8 cellular contexts compared by ENCODE assay signal in genomic region chr16:3983081-3983520, GRCh38.
DNase-seq lines count a peak whose midpoint lies in the region; ATAC-seq and TF ChIP-seq lines count a peak whose summit lies in the region.

No MANE protein-coding gene starts in this region.

- H3K27me3 ChIP-seq in suprapubic skin = no peaks in the 10 kb centered on the region

- peak; percentile 76 for DNase-seq in GM10266 (ENCODE audit: extremely low spot score)
- peak; percentile 58 for DNase-seq in NCI-H2107 treated with DMSO at 0.1 percent for 48 hours (lab: John Stamatoyannopoulos, UW; ENCODE audit: unreplicated experiment)
- peak; percentile 39 for DNase-seq in activated CD4-positive, alpha-beta T cell treated with anti-CD3 and anti-CD28 coated beads, Interleukin-2, amount 50 U/mL, for 1 hour
- DNase-seq in endothelial cell (ENCODE audit: low spot score) = peak; percentile 72
- DNase-seq in mesothelial cell of epicardium (ENCODE audit: low spot score in 2 of 2, unreplicated experiment in 2 of 2) = peak; percentile 68 to 78
- DNase-seq in suprapubic skin (ENCODE audit: low spot score in 2 of 2) = no peak

- no peak overlapping the region for H3K27ac Mint-ChIP-seq in endothelial cell (ENCODE audit: unreplicated experiment)
- peak overlapping the region; percentile 26 for H3K27ac Mint-ChIP-seq in mesothelial cell of epicardium

- no peaks in the 10 kb centered on the region for H3K36me3 Mint-ChIP-seq in endothelial cell (ENCODE audit: low read depth, unreplicated experiment)
- peaks cover 2% of the 10 kb centered on the region for H3K36me3 Mint-ChIP-seq in mesothelial cell of epicardium

- peaks cover 4% of the 10 kb centered on the region for H3K4me1 ChIP-seq in suprapubic skin

- WGBS in suprapubic skin = 51% methylated on average over 15 of the region's 22 CpGs

- H3K9me3 ChIP-seq in suprapubic skin = no peaks in the 10 kb centered on the region

- no peak overlapping the region for H3K4me3 Mint-ChIP-seq in endothelial cell (ENCODE audit: unreplicated experiment)
- H3K4me3 Mint-ChIP-seq in mesothelial cell of epicardium = peak overlapping the region; percentile 24

- H3K27me3 Mint-ChIP-seq in endothelial cell (ENCODE audit: unreplicated experiment) = no peaks in the 10 kb centered on the region
- H3K27me3 Mint-ChIP-seq in mesothelial cell of epicardium (ENCODE audit: low read depth) = peaks cover 2% of the 10 kb centered on the region

- H3K9me3 Mint-ChIP-seq in endothelial cell (ENCODE audit: unreplicated experiment) (no peaks in the 10 kb centered on the region), mesothelial cell of epicardium (no peaks in the 10 kb centered on the region)

- H3K36me3 ChIP-seq in suprapubic skin = peaks cover 29% of the 10 kb centered on the region

- H3K4me1 Mint-ChIP-seq in endothelial cell (ENCODE audit: unreplicated experiment) (peaks cover 3% of the 10 kb centered on the region), mesothelial cell of epicardium (peaks cover 26% of the 10 kb centered on the region)

- TF ChIP-seq POLR2A in suprapubic skin (IDR thresholded peaks at IDR 0.05) = no peak

- no peak overlapping the region for H3K27ac ChIP-seq in suprapubic skin

- no peak overlapping the region for H3K4me3 ChIP-seq in suprapubic skin

- TF ChIP-seq CTCF in GM10266 (IDR thresholded peaks at IDR 0.05; ENCODE audit: control insufficient read depth, insufficient read depth, low read depth, missing control alignments) (peak; percentile 66), endothelial cell (IDR thresholded peaks at IDR 0.05; ENCODE audit: unreplicated experiment) (peak; percentile 28), mesothelial cell of epicardium (IDR thresholded peaks at IDR 0.05; ENCODE audit: unreplicated experiment) (peak; percentile 50), suprapubic skin (IDR thresholded peaks at IDR 0.05) (peak; percentile 4 to 66)

- TF ChIP-seq EP300 in suprapubic skin (IDR thresholded peaks at IDR 0.05) = no peak

- no peak for ATAC-seq in GM19324 (IDR thresholded peaks at IDR 0.05; ENCODE audit: low FRiP score, unreplicated experiment)
- no peak for ATAC-seq in HG03095 (IDR thresholded peaks at IDR 0.05; ENCODE audit: unreplicated experiment)

Comparison
In these comparisons a context has a peak if more than half of its experiments do, and no peak if none do; other contexts are left out.
1. DNase-seq: peak in GM10266 (single experiment), NCI-H2107 treated with DMSO at 0.1 percent for 48 hours (single experiment), activated CD4-positive, alpha-beta T cell treated with anti-CD3 and anti-CD28 coated beads, Interleukin-2, amount 50 U/mL, for 1 hour (single experiment), endothelial cell (single experiment) and mesothelial cell of epicardium (2 of 2); none in suprapubic skin (0 of 2).
2. Peak in every context shown above with its lines, with median percentiles within 50 percentile points of each other: CTCF ChIP-seq.